12 cellular contexts compared by ENCODE assay signal in the genomic region with DNA sequence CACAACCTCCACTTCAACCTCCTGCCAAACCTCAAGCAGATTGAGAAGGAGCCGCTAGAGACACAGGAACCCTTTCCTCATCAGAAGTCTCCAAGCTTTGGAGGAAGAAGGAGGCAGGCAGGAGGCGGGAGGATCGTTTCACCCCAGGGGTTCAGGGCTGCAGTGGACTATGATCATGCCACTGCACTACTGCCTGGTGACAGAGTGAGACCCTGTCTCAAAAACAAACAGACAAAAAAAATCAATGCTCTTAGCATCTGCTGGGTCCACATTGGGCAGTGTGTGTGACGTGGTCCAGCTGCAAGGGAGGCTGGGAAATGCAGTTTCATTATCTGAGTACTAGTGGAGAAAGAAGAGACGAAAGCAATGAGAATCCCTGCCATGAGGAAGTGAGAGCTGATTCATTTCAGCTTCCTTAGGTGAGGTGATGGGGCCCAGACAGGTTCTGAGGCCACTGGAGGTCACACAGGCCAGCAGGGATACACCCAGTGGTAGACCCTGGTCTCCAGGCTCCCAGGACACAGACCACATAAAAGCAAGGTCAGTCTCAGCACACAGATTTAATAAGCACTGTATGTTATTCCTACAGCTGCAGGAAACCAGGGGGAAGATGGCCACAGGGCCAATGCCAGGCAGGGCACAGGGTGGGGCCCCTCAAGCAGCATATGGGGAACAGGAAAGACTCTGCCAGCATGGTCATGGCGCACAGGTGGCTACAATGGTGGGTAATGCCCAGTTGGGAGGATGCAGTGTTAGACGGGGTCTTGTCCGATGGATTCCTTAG. TPM values are rescaled to one million over a fixed set of nuclear protein-coding genes. Genes with fewer than 3 reads are reported as not detected.
DNase-seq lines count a peak whose midpoint lies in the region; ATAC-seq and TF ChIP-seq lines count a peak whose summit lies in the region.
"Had no signal": no experiment of that assay in that cellular context is flagged by ENCODE, and none has a peak within 500 bp of the region (broad histone marks: within the 10 kb centered on the region; RNA-seq: fewer than 3 reads in every experiment).

No MANE protein-coding gene starts in this region.

- no peaks in the 10 kb centered on the region for H3K36me3 ChIP-seq in right atrium auricular region
- H3K36me3 ChIP-seq in A673 (ENCODE audit: insufficient read depth, low read length, poor library complexity, severe bottlenecking) = no peaks in the 10 kb centered on the region

- TF ChIP-seq CTCF in right atrium auricular region (IDR thresholded peaks at IDR 0.05) (no peak), A673 (conservative IDR thresholded peaks at IDR 0.05; ENCODE audit: low read depth, low read length) (no peak)

- peak; percentile 87 for ATAC-seq in HG03066 (IDR thresholded peaks at IDR 0.05; ENCODE audit: low read depth, unreplicated experiment)

- H3K4me1 ChIP-seq in right atrium auricular region (peaks cover 0 to 10% of the 10 kb centered on the region in 2 donors), A673 (ENCODE audit: insufficient read depth, low read length, poor library complexity, severe bottlenecking) (peaks cover 9% of the 10 kb centered on the region)

- POLR2A ChIA-PET in A673 (lab: Charles Lee; ENCODE audit: low non-redundant PET) = no interaction called here

- intact Hi-C loops in cardiac septum (cut with DNase I) = no loop called here
- intact Hi-C loops in A673 (cut with micrococcal nuclease; ENCODE audit: unreplicated experiment) = no loop called here

- peaks cover 0 to 14% of the 10 kb centered on the region in 2 donors for H3K27me3 ChIP-seq in right atrium auricular region
- peaks cover 36% of the 10 kb centered on the region for H3K27me3 ChIP-seq in A673 (replicated peaks; ENCODE audit: insufficient read depth, low read depth, low read length, poor library complexity)

- CTCF ChIA-PET in A673 (lab: Charles Lee) = no interaction called here

- DNase-seq in cardiac septum (ENCODE audit: low spot score) (peak; percentile 39), right atrium auricular region (ENCODE audit: low spot score) (no peak), SIG-M5 treated with dmso at 0.1 percent for 504 hours (lab: John Stamatoyannopoulos, UW; ENCODE audit: unreplicated experiment) (peak; percentile 74), HK-2 (ENCODE audit: unreplicated experiment) (no peak), NCI-H510A treated with DMSO at 0.1 percent for 48 hours (lab: John Stamatoyannopoulos, UW) (no peak), NCI-H1694 (lab: John Stamatoyannopoulos, UW) (no peak), A673 (ENCODE audit: low spot score) (no peak)
- DNase-seq: COR-L47 had no signal

- BruUV-seq in A673 (replicated peaks; lab: Mats Ljungman, UMichigan) = no TSS peak

- H3K27ac ChIP-seq in right atrium auricular region (no peak overlapping the region), A673 (ENCODE audit: low read depth, low read length, poor library complexity, severe bottlenecking) (no peak overlapping the region)

- H3K4me3 ChIP-seq in right atrium auricular region (no peak overlapping the region), A673 (ENCODE audit: low read depth, low read length, poor library complexity, severe bottlenecking) (no peak overlapping the region)

- H3K9me3 ChIP-seq in right atrium auricular region = no peaks in the 10 kb centered on the region
- no peaks in the 10 kb centered on the region for H3K9me3 ChIP-seq in A673 (ENCODE audit: low read depth, low read length, poor library complexity, severe bottlenecking)

RNA-seq across cellular contexts. Expression of gene GFRA4, which starts 4.3 kb away (rescaled TPM):
- total RNA-seq in cardiac septum (not detected), right atrium auricular region (not detected), A673 (2021) (not detected in 2 replicates)
- total RNA-seq: epithelial cell of proximal tubule; skeletal muscle tissue; T-helper 1 cell treated with Interleukin-12 subunit alpha and Interleukin-12 subunit beta and Interleukin-4 antibody, amounts not matched to agents 30 ng/mL and 1 ng/mL, for 36 hours had no signal

RNA-seq across cellular contexts. Expression of gene ADAM33, which starts 22.9 kb away (rescaled TPM):
- total RNA-seq in cardiac septum = 3.0 TPM
- 10 to 100 TPM in 1 of 2 donors, 1 to 10 TPM in 1; 9.7 to 13.8 TPM for total RNA-seq in right atrium auricular region
- not detected in 2 replicates for total RNA-seq in A673 (2021)
- total RNA-seq: epithelial cell of proximal tubule; T-helper 1 cell treated with Interleukin-12 subunit alpha and Interleukin-12 subunit beta and Interleukin-4 antibody, amounts not matched to agents 30 ng/mL and 1 ng/mL, for 36 hours had no signal

RNA-seq across cellular contexts. Expression of gene SIGLEC1, which starts 53.5 kb away (rescaled TPM):
- total RNA-seq in cardiac septum = 2.4 TPM
- 1 to 10 TPM; 3.2 to 3.9 TPM for total RNA-seq in right atrium auricular region
- not detected in 2 replicates for total RNA-seq in A673 (2021)
- total RNA-seq: epithelial cell of proximal tubule; T-helper 1 cell treated with Interleukin-12 subunit alpha and Interleukin-12 subunit beta and Interleukin-4 antibody, amounts not matched to agents 30 ng/mL and 1 ng/mL, for 36 hours had no signal

Comparison
In these comparisons a context has a peak if more than half of its experiments do, and no peak if none do; other contexts are left out.
1. DNase-seq: peak in cardiac septum (single experiment) and SIG-M5 treated with dmso at 0.1 percent for 504 hours (single experiment); none in right atrium auricular region (single experiment), HK-2 (single experiment), NCI-H510A treated with DMSO at 0.1 percent for 48 hours (single experiment), NCI-H1694 (single experiment) and A673 (single experiment).